In the genomic region with DNA sequence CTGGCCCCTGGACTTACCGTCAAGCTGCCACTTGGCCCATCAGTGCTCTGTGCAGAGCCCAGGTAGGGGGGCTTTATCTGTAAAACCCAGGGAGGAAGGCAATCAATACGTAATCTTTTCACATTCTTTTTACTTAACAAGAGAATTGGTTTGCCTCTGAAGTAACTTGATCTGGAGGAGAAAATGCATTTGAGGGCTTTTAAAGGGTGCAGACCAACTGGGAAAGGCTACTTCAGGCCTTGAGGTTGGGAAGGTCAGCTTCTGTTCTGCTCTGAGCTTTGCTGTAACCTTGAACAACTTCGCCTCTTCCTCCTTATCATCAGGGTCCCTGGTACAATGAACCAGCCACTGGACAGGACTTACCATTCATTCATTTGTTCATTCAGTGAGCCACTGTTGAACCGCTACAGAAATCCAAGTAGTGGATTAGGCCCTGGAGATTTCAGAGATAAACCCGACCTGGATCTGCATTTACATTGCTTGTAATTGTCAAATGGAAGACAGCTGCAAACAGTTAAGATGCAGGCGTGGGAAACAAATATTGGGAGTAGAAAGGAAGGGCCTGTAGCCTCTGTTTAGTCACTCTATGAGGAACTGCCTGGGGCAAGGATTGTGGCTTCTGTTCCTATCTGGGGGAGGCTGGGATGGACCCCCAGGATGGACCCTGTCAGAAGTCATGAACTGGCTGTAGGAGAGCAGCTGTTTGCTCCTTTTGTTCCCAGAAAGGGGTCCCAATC, we compare ENCODE assay signal across 14 cellular contexts.
DNase-seq lines count a peak whose midpoint lies in the region; ATAC-seq and TF ChIP-seq lines count a peak whose summit lies in the region.
"Had no signal": no experiment of that assay in that cellular context is flagged by ENCODE, and none has a peak within 500 bp of the region (broad histone marks: within the 10 kb centered on the region; RNA-seq: fewer than 3 reads in every experiment).

No MANE protein-coding gene starts in this region.

- H3K36me3 ChIP-seq in ES-I3 (ENCODE audit: insufficient read depth, low read length) (no peaks in the 10 kb centered on the region; the same call in 1 of the 2 replicates), NT2/D1 (ENCODE audit: insufficient read depth, insufficient read length, low read length) (no peaks in the 10 kb centered on the region)
- H3K36me3 ChIP-seq: left lung had no signal

- peaks cover 55% of the 10 kb centered on the region for H3K4me1 ChIP-seq in ES-I3 (ENCODE audit: insufficient read depth, low read length)
- H3K4me1 ChIP-seq in NT2/D1 (ENCODE audit: insufficient read depth, insufficient read length), result peaks cover 33% of the 10 kb centered on the region

- peak; percentile 33 for ATAC-seq in esophagus mucosa
- ATAC-seq: activated naive CD8-positive, alpha-beta T cell treated with anti-CD3 and anti-CD28 coated beads, Interleukin-2, amount 50 U/mL, for 24 hours; effector memory CD8-positive, alpha-beta T cell; left lung had no signal

- H3K9ac ChIP-seq in ES-I3 (ENCODE audit: low read depth, low read length) (peak overlapping the region; percentile 1; the same call in 1 of the 2 replicates), NT2/D1 (ENCODE audit: insufficient read length, low read depth) (peak overlapping the region; percentile 39)

- H3K9me3 Mint-ChIP-seq in osteocyte (ENCODE audit: unreplicated experiment) (no peaks in the 10 kb centered on the region), CD14-positive monocyte (no peaks in the 10 kb centered on the region)
- H3K9me3 Mint-ChIP-seq: activated CD4-positive, alpha-beta T cell treated with anti-CD3 and anti-CD28 coated beads, Interleukin-2, amount 10 ng/mL, durations not matched to agents 24 days and 14 days; activated naive CD8-positive, alpha-beta T cell treated with anti-CD3 and anti-CD28 coated beads, Interleukin-2, amount 50 U/mL, for 24 hours; effector memory CD8-positive, alpha-beta T cell had no signal

- H3K4me3 Mint-ChIP-seq in osteocyte (ENCODE audit: unreplicated experiment) (peak overlapping the region; percentile 19), CD14-positive monocyte (no peak overlapping the region)
- H3K4me3 Mint-ChIP-seq: activated CD4-positive, alpha-beta T cell treated with anti-CD3 and anti-CD28 coated beads, Interleukin-2, amount 10 ng/mL, durations not matched to agents 24 days and 14 days; activated naive CD8-positive, alpha-beta T cell treated with anti-CD3 and anti-CD28 coated beads, Interleukin-2, amount 50 U/mL, for 24 hours; effector memory CD8-positive, alpha-beta T cell had no signal

- TF ChIP-seq CTCF in osteocyte (IDR thresholded peaks at IDR 0.05), result no peak
- no peak for TF ChIP-seq CTCF in CD14-positive monocyte (IDR thresholded peaks at IDR 0.05)

- intact Hi-C loops in CD14-positive monocyte (cut with micrococcal nuclease), result no loop called here

- H3K27me3 Mint-ChIP-seq in osteocyte (ENCODE audit: unreplicated experiment) (no peaks in the 10 kb centered on the region), CD14-positive monocyte (ENCODE audit: low read depth in 3 of 3) (peaks cover 1 to 9% (median 3%) of the 10 kb centered on the region in 3 donors)
- H3K27me3 Mint-ChIP-seq: effector memory CD8-positive, alpha-beta T cell had no signal

- H3K36me3 Mint-ChIP-seq in osteocyte (ENCODE audit: unreplicated experiment), result peaks cover 7% of the 10 kb centered on the region
- H3K36me3 Mint-ChIP-seq in CD14-positive monocyte, result peaks cover 5 to 9% of the 10 kb centered on the region in 2 donors

- DNase-seq in NT2/D1 (ENCODE audit: low read depth, low spot score) (peak; percentile 81), osteocyte (ENCODE audit: extremely low spot score, unreplicated experiment) (no peak), CD14-positive monocyte (ENCODE audit: low spot score) (no peak), NCI-H82 treated with DMSO at 0.1 percent for 48 hours (lab: John Stamatoyannopoulos, UW; ENCODE audit: unreplicated experiment) (no peak), activated gamma-delta T cell (lab: John Stamatoyannopoulos, UW) (no peak)
- DNase-seq: activated CD4-positive, alpha-beta T cell treated with anti-CD3 and anti-CD28 coated beads, Interleukin-2, amount 10 ng/mL, durations not matched to agents 24 days and 14 days; activated naive CD8-positive, alpha-beta T cell treated with anti-CD3 and anti-CD28 coated beads, Interleukin-2, amount 50 U/mL, for 24 hours; effector memory CD8-positive, alpha-beta T cell; left lung; NCI-H146; psoas muscle; RPMI8226 had no signal

- H3K9me3 ChIP-seq in ES-I3 (ENCODE audit: control insufficient read depth, insufficient read depth, low read length) (no peaks in the 10 kb centered on the region), NT2/D1 (ENCODE audit: insufficient read depth, low read length) (no peaks in the 10 kb centered on the region)
- H3K9me3 ChIP-seq: left lung, psoas muscle had no signal

- H3K4me1 Mint-ChIP-seq in osteocyte (ENCODE audit: unreplicated experiment), result peaks cover 74% of the 10 kb centered on the region
- H3K4me1 Mint-ChIP-seq in CD14-positive monocyte, result peaks cover 31% of the 10 kb centered on the region

- no peaks in the 10 kb centered on the region for H3K27me3 ChIP-seq in NT2/D1 (ENCODE audit: insufficient read depth, insufficient read length)
- H3K27me3 ChIP-seq: left lung had no signal

- peak overlapping the region; percentile 94 for H3K27ac Mint-ChIP-seq in osteocyte (ENCODE audit: unreplicated experiment)
- peak overlapping the region in 3 of 7 donors; percentile 58 to 72 (median 70) for H3K27ac Mint-ChIP-seq in CD14-positive monocyte
- H3K27ac Mint-ChIP-seq: activated CD4-positive, alpha-beta T cell treated with anti-CD3 and anti-CD28 coated beads, Interleukin-2, amount 10 ng/mL, durations not matched to agents 24 days and 14 days; activated naive CD8-positive, alpha-beta T cell treated with anti-CD3 and anti-CD28 coated beads, Interleukin-2, amount 50 U/mL, for 24 hours; effector memory CD8-positive, alpha-beta T cell had no signal

- H3K4me3 ChIP-seq in NT2/D1 (ENCODE audit: insufficient read length, low read depth), result no peak overlapping the region
- H3K4me3 ChIP-seq: left lung, psoas muscle had no signal
